ENCODE assay signal across 26 cellular contexts in genomic region chr13:43640476-43640875, GRCh38.
"Had no signal": no experiment of that assay in that cellular context is flagged by ENCODE, and none has a peak within 500 bp of the region (broad histone marks: within the 10 kb centered on the region; RNA-seq: fewer than 3 reads in every experiment).

No MANE protein-coding gene starts in this region.

- DNase-seq: activated effector memory CD4-positive, alpha-beta T cell treated with anti-CD3 and anti-CD28 coated beads, Interleukin-2, amount 50 U/mL, for 16 hours; activated effector memory CD4-positive, alpha-beta T cell treated with Interleukin-2 at 50 U/mL for 16 hours; activated gamma-delta T cell; activated gamma-delta T cell treated with Interleukin-2 at 50 U/mL for 16 hours; activated naive CD4-positive, alpha-beta T cell; activated naive CD4-positive, alpha-beta T cell treated with anti-CD3 and anti-CD28 coated beads for 36 hours; activated naive CD4-positive, alpha-beta T cell treated with anti-CD3 and anti-CD28 coated beads, Interleukin-2, amount 10 ng/mL, durations not matched to agents 7 days and 5 days; activated naive CD4-positive, alpha-beta T cell treated with anti-CD3 and anti-CD28 coated beads, Interleukin-2, amount 50 U/mL, for 16 hours; activated naive CD4-positive, alpha-beta T cell treated with Interleukin-2 at 50 U/mL for 16 hours; activated naive CD8-positive, alpha-beta T cell treated with anti-CD3 and anti-CD28 coated beads for 36 hours; activated naive CD8-positive, alpha-beta T cell treated with anti-CD3 and anti-CD28 coated beads, Interleukin-2, amount 10 ng/mL, durations not matched to agents 7 days and 5 days; activated naive CD8-positive, alpha-beta T cell treated with anti-CD3 and anti-CD28 coated beads, Interleukin-2, amount 50 U/mL, for 24 hours; activated T-cell treated with anti-CD3 and anti-CD28 coated beads, Interleukin-2, amount 50 U/mL, for 1 hour; activated T-cell treated with anti-CD3 and anti-CD28 coated beads, Interleukin-2, amount 50 U/mL, for 24 hours; activated T-cell treated with anti-CD3 and anti-CD28 coated beads, Interleukin-2, amount 50 U/mL, for 4 hours; activated T-cell treated with anti-CD3 and anti-CD28 coated beads, Interleukin-2, amount 50 U/mL, for 48 hours; activated T-cell treated with anti-CD3 and anti-CD28 coated beads, Interleukin-2, amount 50 U/mL, for 72 hours; adrenal gland; amniotic stem cell; amygdala; anterior cingulate cortex; aorta; body of pancreas; brain microvascular endothelial cell; central memory CD4-positive, alpha-beta T cell; cerebellar nuclear complex had no signal
